ENCODE assay signal across 10 cellular contexts in the genomic region with DNA sequence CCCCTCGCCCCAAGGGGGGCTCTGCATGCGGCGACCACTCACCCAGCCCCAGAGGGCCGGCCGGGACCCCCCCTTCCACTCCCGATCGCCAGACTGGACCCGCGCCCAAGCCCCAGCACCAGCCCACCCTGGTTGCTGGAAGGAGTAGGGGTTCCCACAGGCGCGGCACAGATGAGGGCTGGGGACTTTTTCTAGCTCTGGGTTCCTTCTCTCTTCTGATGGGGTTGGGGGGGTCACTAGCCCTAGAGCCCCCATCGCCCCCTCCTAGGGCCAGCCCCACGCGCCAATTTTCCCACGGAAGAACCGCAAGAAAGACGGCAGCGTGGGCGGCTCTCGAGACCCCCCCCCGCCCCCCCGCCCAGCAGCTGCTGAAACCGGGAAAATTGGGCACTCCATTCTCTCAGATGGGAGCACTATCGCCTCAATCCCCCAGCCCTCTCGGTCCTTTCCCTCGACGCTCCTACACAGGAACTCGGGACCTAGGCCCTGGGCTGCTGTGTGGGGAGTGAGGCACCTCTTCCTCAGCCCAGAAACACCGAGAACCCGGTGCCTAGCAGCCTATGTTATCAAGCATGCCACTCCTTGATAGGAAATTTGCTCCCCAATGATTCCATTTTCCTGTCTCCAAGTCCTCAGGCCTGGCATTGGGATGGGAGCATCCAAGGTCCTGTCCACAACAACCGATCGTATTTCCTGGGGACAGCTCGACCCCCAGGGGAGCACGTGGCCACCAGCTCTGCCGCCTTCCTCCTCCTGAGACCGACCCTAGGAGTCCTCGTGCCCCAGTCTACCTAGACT. TPM values are rescaled to one million over a fixed set of nuclear protein-coding genes. Genes with fewer than 3 reads are reported as not detected.
DNase-seq lines count a peak whose midpoint lies in the region; ATAC-seq and TF ChIP-seq lines count a peak whose summit lies in the region.
"Had no signal": no experiment of that assay in that cellular context is flagged by ENCODE, and none has a peak within 500 bp of the region (broad histone marks: within the 10 kb centered on the region; RNA-seq: fewer than 3 reads in every experiment).

No MANE protein-coding gene starts in this region.

- no peak for TF ChIP-seq CTCF in Calu3 (IDR thresholded peaks at IDR 0.05; ENCODE audit: unreplicated experiment)
- no peak for TF ChIP-seq CTCF in mammary epithelial cell (conservative IDR thresholded peaks at IDR 0.05 in 1 of 2, IDR thresholded peaks at IDR 0.05 in 1 of 2; ENCODE audit: extremely low read depth in 1 of 2, insufficient read depth in 1 of 2, low read depth in 1 of 2, low read length in 2 of 2)

- no peak overlapping the region for H3K27ac ChIP-seq in Karpas-422 (ENCODE audit: low read length)
- no peak overlapping the region for H3K27ac ChIP-seq in mammary epithelial cell (ENCODE audit: insufficient read depth, low read depth, low read length)

- H2AFZ ChIP-seq in Karpas-422 (ENCODE audit: low read length): 0 out of 2 replicates have a peak overlapping the region, but pooled peaks have one; percentile 28
- peak overlapping the region; percentile 67 for H2AFZ ChIP-seq in mammary epithelial cell (ENCODE audit: low read depth, low read length)
- H2AFZ ChIP-seq in neuron (ENCODE audit: low read depth, low read length): no peak overlapping the region

- peaks cover 45% of the 10 kb centered on the region for H3K36me3 Mint-ChIP-seq in Calu3 (ENCODE audit: insufficient read depth, unreplicated experiment)

- peak overlapping the region; percentile 45 for H3K4me3 Mint-ChIP-seq in Calu3 (ENCODE audit: low read depth, unreplicated experiment)

- CTCF ChIA-PET in Calu3 (lab: Charles Lee): no interaction called here
- CTCF ChIA-PET in mammary epithelial cell (lab: Charles Lee; ENCODE audit: low non-redundant PET): no interaction called here

- H3K4me3 ChIP-seq in Karpas-422 (ENCODE audit: low read length) (peak overlapping the region; percentile 58; the same call in 1 of the 2 replicates), mammary epithelial cell (replicated peaks in 1 of 3; ENCODE audit: insufficient read depth in 1 of 3, low read depth in 2 of 3, low read length in 3 of 3) (peak overlapping the region in 1 of 3 experiments; percentile 27), neuron (ENCODE audit: low read length) (peak overlapping the region; percentile 27)

- H3K36me3 ChIP-seq in Karpas-422 (ENCODE audit: insufficient read depth, low read length) (no peaks in the 10 kb centered on the region), mammary epithelial cell (ENCODE audit: insufficient read depth, low read length) (no peaks in the 10 kb centered on the region), neuron (ENCODE audit: insufficient read depth, low read length) (no peaks in the 10 kb centered on the region)

- peak overlapping the region; percentile 52 for H3K27ac Mint-ChIP-seq in Calu3 (ENCODE audit: unreplicated experiment)

- peaks cover 14% of the 10 kb centered on the region for H3K4me1 Mint-ChIP-seq in Calu3 (ENCODE audit: low read depth, unreplicated experiment)

- H3K79me2 ChIP-seq in Karpas-422 (ENCODE audit: low read length) (no peaks in the 10 kb centered on the region), mammary epithelial cell (ENCODE audit: insufficient read depth, low read length) (no peaks in the 10 kb centered on the region)

- H3K9me3 ChIP-seq in Karpas-422 (ENCODE audit: low read length): no peaks in the 10 kb centered on the region
- H3K9me3 ChIP-seq in mammary epithelial cell (replicated peaks; ENCODE audit: insufficient read depth, low read length): no peaks in the 10 kb centered on the region
- no peaks in the 10 kb centered on the region for H3K9me3 ChIP-seq in neuron (ENCODE audit: low read length)

- H3K27me3 ChIP-seq in Karpas-422 (ENCODE audit: low read length) (no peaks in the 10 kb centered on the region), mammary epithelial cell (ENCODE audit: insufficient read depth, low read length) (peaks cover 24% of the 10 kb centered on the region), neuron (ENCODE audit: insufficient read depth, low read length) (peaks cover 28% of the 10 kb centered on the region)

- dilution Hi-C loops in mammary epithelial cell (cut with HindIII; ENCODE audit: low sequenced_read_pairs): no loop called here

- intact Hi-C loops in Calu3 (cut with micrococcal nuclease; ENCODE audit: unreplicated experiment): no loop called here
- intact Hi-C loops in mammary epithelial cell (cut with micrococcal nuclease): no loop called here

- no peak for ATAC-seq in GM19463 (IDR thresholded peaks at IDR 0.05; ENCODE audit: unreplicated experiment)
- ATAC-seq: HCT116 had no signal

- H3K4me1 ChIP-seq in Karpas-422 (ENCODE audit: low read length) (peaks cover 43% of the 10 kb centered on the region), mammary epithelial cell (ENCODE audit: insufficient read depth, low read length) (peaks cover 40% of the 10 kb centered on the region), neuron (ENCODE audit: insufficient read depth, low read length) (peaks cover 41% of the 10 kb centered on the region)

- peak overlapping the region; percentile 74 for H3K9ac ChIP-seq in Karpas-422 (ENCODE audit: low read length)
- no peak overlapping the region for H3K9ac ChIP-seq in mammary epithelial cell (ENCODE audit: insufficient read depth, low read length)

- no peak for DNase-seq in Calu3
- no peak for DNase-seq in Karpas-422
- DNase-seq in mammary epithelial cell: no peak
- no peak for DNase-seq in NCI-H2029 (lab: John Stamatoyannopoulos, UW)
- DNase-seq in DMS153 (lab: John Stamatoyannopoulos, UW): no peak
- no peak for DNase-seq in SIG-M5 (lab: John Stamatoyannopoulos, UW)
- DNase-seq: NK-92 treated with Interleukin-12 subunit alpha and Interleukin-12 subunit beta, amount 100 ng/mL, for 24 hours had no signal

- H4K20me1 ChIP-seq in Karpas-422 (ENCODE audit: insufficient read depth, low read depth, low read length) (no peaks in the 10 kb centered on the region), mammary epithelial cell (ENCODE audit: insufficient read depth, low read length) (no peaks in the 10 kb centered on the region)

- H3K4me2 ChIP-seq in Karpas-422 (ENCODE audit: low read depth, low read length, poor library complexity, severe bottlenecking) (peak overlapping the region; percentile 51), mammary epithelial cell (ENCODE audit: insufficient read depth, low read depth, low read length) (peak overlapping the region; percentile 60)

- peaks cover 26% of the 10 kb centered on the region for H3K27me3 Mint-ChIP-seq in Calu3 (ENCODE audit: unreplicated experiment)

- 43% methylated on average over 12 of the region's 37 CpGs for WGBS in mammary epithelial cell (ENCODE audit: low coverage, missing lambda C conversion rate)

- BruUV-seq in Calu3 (replicated peaks; lab: Mats Ljungman, UMichigan): no TSS peak
- BruUV-seq in mammary epithelial cell (replicated peaks; lab: Mats Ljungman, UMichigan): no TSS peak

- no peaks in the 10 kb centered on the region for H3K9me2 ChIP-seq in Karpas-422 (replicated peaks; ENCODE audit: insufficient read depth, low read length)

- H3K9me3 Mint-ChIP-seq in Calu3 (ENCODE audit: low read depth, unreplicated experiment): no peaks in the 10 kb centered on the region

- in situ Hi-C loops in mammary epithelial cell (cut with MboI; ENCODE audit: low sequenced_read_pairs in 2 of 2): loop anchor here (25.0 kb wide), 1 partner anchor 173 kb away; no protein-coding TSS in a partner anchor

RNA-seq across cellular contexts. Expression of a gene that starts 17.1 kb away (rescaled TPM):
- total RNA-seq in Calu3 (2022): 11.1 and 11.8 TPM in 2 replicates
- 8.0 and 26.4 TPM in 2 replicates for total RNA-seq in Karpas-422 (2014; rRNA removed; shearing (Covaris generic); ENCODE audit: low replicate concordance)
- 1 to 10 TPM; 4.5 to 5.4 TPM for total RNA-seq in mammary epithelial cell
- polyA plus RNA-seq in mammary epithelial cell: 0.34 TPM
- polyA minus RNA-seq in mammary epithelial cell: not detected

RNA-seq across cellular contexts. Expression of a gene that starts 25.2 kb away (rescaled TPM):
- total RNA-seq in Calu3 (2022) (40.2 and 46.8 TPM in 2 replicates), mammary epithelial cell (10 to 100 TPM; 28.5 to 34.7 TPM)
- 33.3 and 86.5 TPM in 2 replicates for total RNA-seq in Karpas-422 (2014; rRNA removed; shearing (Covaris generic); ENCODE audit: low replicate concordance)
- 11.2 TPM for polyA plus RNA-seq in mammary epithelial cell
- 2.2 TPM for polyA minus RNA-seq in mammary epithelial cell

RNA-seq across cellular contexts. Expression of a gene that starts 36.1 kb away (rescaled TPM):
- total RNA-seq in Calu3 (2022): 6.3 and 8.3 TPM in 2 replicates
- total RNA-seq in Karpas-422 (2014; rRNA removed; shearing (Covaris generic); ENCODE audit: low replicate concordance): 4.8 and 8.4 TPM in 2 replicates
- total RNA-seq in mammary epithelial cell: 1 to 10 TPM in 1 of 2 donors, under 1 TPM in 1; 0.67 to 3.8 TPM
- polyA plus RNA-seq in mammary epithelial cell: 3.6 TPM
- polyA minus RNA-seq in mammary epithelial cell: 1.4 TPM
